8 cellular contexts compared by ENCODE assay signal in the genomic region with DNA sequence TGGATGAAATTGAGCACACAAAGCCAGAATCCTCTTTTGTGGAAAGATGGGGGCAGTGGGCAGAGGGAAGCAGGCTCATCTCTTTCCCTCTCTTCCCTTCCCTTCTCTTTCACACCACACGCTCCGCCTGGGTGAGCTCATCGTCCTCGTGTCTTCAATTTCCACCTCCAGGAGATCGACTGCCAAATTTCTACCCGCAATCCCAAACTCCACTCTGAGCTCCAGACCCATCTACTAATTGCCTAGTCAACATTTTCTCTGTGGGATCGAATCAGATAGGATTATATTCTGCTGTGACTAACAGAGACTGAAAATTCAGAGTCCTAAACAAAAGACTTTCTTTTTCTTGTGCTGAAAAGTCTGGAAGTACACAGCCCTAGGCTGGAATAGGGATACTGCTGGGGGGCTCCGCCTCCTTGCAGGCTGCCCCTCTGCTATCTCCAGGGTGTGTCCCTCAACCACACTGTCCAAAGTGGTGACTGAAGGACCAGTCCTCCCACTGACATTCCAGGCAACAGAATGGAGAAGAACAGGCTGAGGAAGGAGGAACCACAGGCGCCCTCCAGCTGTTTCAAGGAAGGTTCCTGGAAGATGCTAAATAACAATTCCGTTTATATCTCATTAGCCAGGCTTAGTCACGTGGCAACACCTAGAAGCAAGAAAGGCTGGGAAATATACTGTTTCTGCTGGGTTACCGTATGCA. TPM values are rescaled to one million over a fixed set of nuclear protein-coding genes. Genes with fewer than 3 reads are reported as not detected.
DNase-seq lines count a peak whose midpoint lies in the region; ATAC-seq and TF ChIP-seq lines count a peak whose summit lies in the region.
"Had no signal": no experiment of that assay in that cellular context is flagged by ENCODE, and none has a peak within 500 bp of the region (broad histone marks: within the 10 kb centered on the region; RNA-seq: fewer than 3 reads in every experiment).

No MANE protein-coding gene starts in this region.

- no peaks in the 10 kb centered on the region for H3K36me3 ChIP-seq in gastroesophageal sphincter

- peaks cover 52% of the 10 kb centered on the region for H3K27me3 ChIP-seq in gastroesophageal sphincter

- WGBS in gastroesophageal sphincter (ENCODE audit: low coverage in 1 of 2), 2 donors = 9 to 22% methylated on average over 8 to 12 of the region's 12 CpGs

- no peaks in the 10 kb centered on the region for H3K36me3 Mint-ChIP-seq in nephron progenitor cell (ENCODE audit: low read depth)

- TF ChIP-seq CTCF in gastroesophageal sphincter (IDR thresholded peaks at IDR 0.05) (no peak), nephron progenitor cell (IDR thresholded peaks at IDR 0.05) (no peak)

- TF ChIP-seq EP300 in gastroesophageal sphincter (IDR thresholded peaks at IDR 0.05) = no peak

- no peaks in the 10 kb centered on the region for H3K9me3 ChIP-seq in gastroesophageal sphincter

- DNase-seq in NCI-H226 = peak; percentile 29
- no peak for DNase-seq in NCI-H2029 treated with DMSO at 0.1 percent for 48 hours (lab: John Stamatoyannopoulos, UW)
- DNase-seq in nephron progenitor cell = no peak
- DNase-seq in OCI-M1 (lab: John Stamatoyannopoulos, UW) = no peak
- DNase-seq: activated naive CD4-positive, alpha-beta T cell treated with anti-CD3 and anti-CD28 coated beads, Interleukin-2, amount 50 U/mL, for 16 hours; SIG-M5 had no signal

- peaks cover 35% of the 10 kb centered on the region for H3K4me1 Mint-ChIP-seq in nephron progenitor cell

- peaks cover 48% of the 10 kb centered on the region for H3K27me3 Mint-ChIP-seq in nephron progenitor cell (ENCODE audit: low read depth, poor library complexity)

- no peak overlapping the region for H3K27ac Mint-ChIP-seq in nephron progenitor cell

- H3K9me3 Mint-ChIP-seq in nephron progenitor cell = peaks cover 5% of the 10 kb centered on the region

- H3K27ac ChIP-seq in gastroesophageal sphincter = peak overlapping the region in 3 of 4 donors; percentile 42 to 58 (median 51)
- peak overlapping the region; percentile 78 for H3K27ac ChIP-seq in temporal lobe (ENCODE audit: low read depth, low read length)

- H3K4me3 Mint-ChIP-seq in nephron progenitor cell = no peak overlapping the region

- H3K4me3 ChIP-seq in gastroesophageal sphincter = peak overlapping the region in 1 of 2 donors; percentile 14

- no peak for TF ChIP-seq POLR2A in gastroesophageal sphincter (IDR thresholded peaks at IDR 0.05)

- H3K4me1 ChIP-seq in gastroesophageal sphincter = peaks cover 0 to 30% (median 11%) of the 10 kb centered on the region in 3 donors

- peak; percentile 68 for ATAC-seq in gastroesophageal sphincter

RNA-seq across cellular contexts. Expression of gene HSPA12B, which starts 5.0 kb away (rescaled TPM):
- total RNA-seq in gastroesophageal sphincter = 10 to 100 TPM in 2 of 4 donors, 1 to 10 TPM in 2; 9.6 to 19.3 (median 14.4) TPM
- total RNA-seq in temporal lobe = 2.7 TPM

RNA-seq across cellular contexts. Expression of gene SIGLEC1, which starts 15.1 kb away (rescaled TPM):
- total RNA-seq in gastroesophageal sphincter (10 to 100 TPM; 10.1 to 17.2 (median 11.9) TPM), temporal lobe (0.25 TPM)

RNA-seq across cellular contexts. Expression of gene ADISSP, which starts 40.1 kb away (rescaled TPM):
- total RNA-seq in gastroesophageal sphincter (10 to 100 TPM; 36.1 to 74.7 (median 59.3) TPM), temporal lobe (19.9 TPM)

RNA-seq across cellular contexts. Expression of gene ADAM33, which starts 45.7 kb away (rescaled TPM):
- 100 to 1,000 TPM in 1 of 4 donors, 10 to 100 TPM in 3; 15.9 to 105 (median 70.1) TPM for total RNA-seq in gastroesophageal sphincter
- total RNA-seq in temporal lobe = 2.0 TPM

RNA-seq across cellular contexts. Expression of gene SPEF1, which starts 53.8 kb away (rescaled TPM):
- not detected for total RNA-seq in gastroesophageal sphincter
- total RNA-seq in temporal lobe = 0.98 TPM
